Comparison of ENCODE assay signal across 7 cellular contexts in genomic region chr14:106004937-106005795, GRCh38.
DNase-seq lines count a peak whose midpoint lies in the region; ATAC-seq and FAIRE-seq lines count a peak whose summit lies in the region.
"Not testable (repeated sequence)": the region's sequence is repeated elsewhere in the genome, so short reads cannot be mapped to it uniquely, and the experiment has no call there.

No MANE protein-coding gene starts in this region.

- not testable (repeated sequence) for H3K9me3 Mint-ChIP-seq in T-cell; activated CD4-positive, alpha-beta T cell treated with anti-CD3 and anti-CD28 coated beads, Interleukin-2, amount 10 ng/mL, durations not matched to agents 7 days and 5 days; activated T-cell treated with anti-CD3 and anti-CD28 coated beads, Interleukin-2, amount 50 U/mL, for 72 hours; activated naive CD8-positive, alpha-beta T cell treated with anti-CD3 and anti-CD28 coated beads, Interleukin-2, amount 50 U/mL, for 24 hours

- not testable (repeated sequence) for H3K27me3 Mint-ChIP-seq in T-cell; activated CD4-positive, alpha-beta T cell treated with anti-CD3 and anti-CD28 coated beads, Interleukin-2, amount 10 ng/mL, durations not matched to agents 7 days and 5 days; activated T-cell treated with anti-CD3 and anti-CD28 coated beads, Interleukin-2, amount 50 U/mL, for 72 hours (ENCODE audit: low read depth); activated naive CD8-positive, alpha-beta T cell treated with anti-CD3 and anti-CD28 coated beads, Interleukin-2, amount 50 U/mL, for 24 hours

- POLR2A ChIA-PET in T-cell (lab: Charles Lee), result interaction anchor here in 1 of 2 donors (0.6 kb wide), 1 partner anchor 19 kb away, joined by 6 read pairs; no protein-coding TSS in a partner anchor
- POLR2A ChIA-PET in activated CD4-positive, alpha-beta T cell treated with anti-CD3 and anti-CD28 coated beads, Interleukin-2, amount 10 ng/mL, durations not matched to agents 7 days and 5 days (lab: Charles Lee), result interaction anchor here (1.5 kb wide), 1 partner anchor 16 kb away, joined by 6 read pairs; no protein-coding TSS in a partner anchor

- peak; percentile 73 for FAIRE-seq in GM19239 (lab: Jason Lieb, UNC)
- not testable (repeated sequence) for FAIRE-seq in small intestine (lab: Jason Lieb, UNC)

- peaks cover 27 to 50% (median 44%) of the 10 kb centered on the region in 3 donors for H3K4me1 Mint-ChIP-seq in T-cell
- H3K4me1 Mint-ChIP-seq in activated CD4-positive, alpha-beta T cell treated with anti-CD3 and anti-CD28 coated beads, Interleukin-2, amount 10 ng/mL, durations not matched to agents 7 days and 5 days, result peaks cover 47% of the 10 kb centered on the region
- H3K4me1 Mint-ChIP-seq in activated T-cell treated with anti-CD3 and anti-CD28 coated beads, Interleukin-2, amount 50 U/mL, for 72 hours (ENCODE audit: low read depth), result peaks cover 72% of the 10 kb centered on the region
- H3K4me1 Mint-ChIP-seq in activated naive CD8-positive, alpha-beta T cell treated with anti-CD3 and anti-CD28 coated beads, Interleukin-2, amount 50 U/mL, for 24 hours, result peaks cover 69% of the 10 kb centered on the region

- not testable (repeated sequence) for H3K4me3 ChIP-seq in small intestine (ENCODE audit: low read depth in 1 of 2, low read length in 2 of 2)

- not testable (repeated sequence) for H3K36me3 ChIP-seq in small intestine (ENCODE audit: control insufficient read depth in 2 of 2, insufficient read depth in 2 of 2, low read length in 2 of 2)

- DNase-seq in GM19239 (ENCODE audit: insufficient read length, low spot score), result not testable (repeated sequence)
- DNase-seq in T-cell, result peak; percentile 50 to 84 (median 71)
- peak; percentile 83 for DNase-seq in activated CD4-positive, alpha-beta T cell treated with anti-CD3 and anti-CD28 coated beads, Interleukin-2, amount 10 ng/mL, durations not matched to agents 7 days and 5 days
- DNase-seq in activated T-cell treated with anti-CD3 and anti-CD28 coated beads, Interleukin-2, amount 50 U/mL, for 72 hours, result peak; percentile 69 to 75
- DNase-seq in activated naive CD8-positive, alpha-beta T cell treated with anti-CD3 and anti-CD28 coated beads, Interleukin-2, amount 50 U/mL, for 24 hours, result peak; percentile 68
- DNase-seq in small intestine, result peak; percentile 63
- DNase-seq in stimulated activated CD8-positive, alpha-beta memory T cell treated with anti-CD3 and anti-CD28 coated beads, Interleukin-12 subunit alpha, Interleukin-12 subunit beta, amount 100 ng/mL, for 4 hours (ENCODE audit: low read depth), result peak; percentile 53

- H3K27me3 ChIP-seq in small intestine (ENCODE audit: control insufficient read depth in 2 of 2, insufficient read depth in 2 of 2, low read length in 2 of 2), result not testable (repeated sequence)

- H3K36me3 Mint-ChIP-seq in T-cell; activated CD4-positive, alpha-beta T cell treated with anti-CD3 and anti-CD28 coated beads, Interleukin-2, amount 10 ng/mL, durations not matched to agents 7 days and 5 days (ENCODE audit: low read depth); activated T-cell treated with anti-CD3 and anti-CD28 coated beads, Interleukin-2, amount 50 U/mL, for 72 hours (ENCODE audit: insufficient read depth in 2 of 2); activated naive CD8-positive, alpha-beta T cell treated with anti-CD3 and anti-CD28 coated beads, Interleukin-2, amount 50 U/mL, for 24 hours (ENCODE audit: low read depth): not testable (repeated sequence)

- not testable (repeated sequence) for H3K9me3 ChIP-seq in small intestine (ENCODE audit: control insufficient read depth, low read depth)

- WGBS in small intestine, 3 donors, result 48 to 68% (median 52%) methylated on average over 10 of the region's 10 CpGs

- H3K27ac ChIP-seq in small intestine (ENCODE audit: low read depth in 1 of 2, low read length in 1 of 2), result peak overlapping the region; percentile 55 to 57

- not testable (repeated sequence) for H3K4me1 ChIP-seq in small intestine (ENCODE audit: control insufficient read depth in 2 of 2, insufficient read depth in 1 of 2, low read depth in 1 of 2, low read length in 1 of 2)

- H3K27ac Mint-ChIP-seq in T-cell, result peak overlapping the region; percentile 88 to 91
- H3K27ac Mint-ChIP-seq in activated CD4-positive, alpha-beta T cell treated with anti-CD3 and anti-CD28 coated beads, Interleukin-2, amount 10 ng/mL, durations not matched to agents 7 days and 5 days, result peak overlapping the region; percentile 93
- H3K27ac Mint-ChIP-seq in activated T-cell treated with anti-CD3 and anti-CD28 coated beads, Interleukin-2, amount 50 U/mL, for 72 hours, result peak overlapping the region; percentile 94
- peak overlapping the region; percentile 96 for H3K27ac Mint-ChIP-seq in activated naive CD8-positive, alpha-beta T cell treated with anti-CD3 and anti-CD28 coated beads, Interleukin-2, amount 50 U/mL, for 24 hours

- peak overlapping the region; percentile 45 to 80 (median 69) for H3K4me3 Mint-ChIP-seq in T-cell
- H3K4me3 Mint-ChIP-seq in activated CD4-positive, alpha-beta T cell treated with anti-CD3 and anti-CD28 coated beads, Interleukin-2, amount 10 ng/mL, durations not matched to agents 7 days and 5 days, result peak overlapping the region; percentile 52
- H3K4me3 Mint-ChIP-seq in activated T-cell treated with anti-CD3 and anti-CD28 coated beads, Interleukin-2, amount 50 U/mL, for 72 hours, result peak overlapping the region; percentile 91
- peak overlapping the region; percentile 87 for H3K4me3 Mint-ChIP-seq in activated naive CD8-positive, alpha-beta T cell treated with anti-CD3 and anti-CD28 coated beads, Interleukin-2, amount 50 U/mL, for 24 hours

- ATAC-seq in T-cell (replicated peaks in 1 of 4), result peak; percentile 77 to 81 (median 78)
- peak; percentile 82 to 83 for ATAC-seq in activated T-cell treated with anti-CD3 and anti-CD28 coated beads, Interleukin-2, amount 50 U/mL, for 72 hours (replicated peaks in 1 of 2)
- ATAC-seq in activated naive CD8-positive, alpha-beta T cell treated with anti-CD3 and anti-CD28 coated beads, Interleukin-2, amount 50 U/mL, for 24 hours, result peak; percentile 92

- CTCF ChIA-PET in T-cell (lab: Charles Lee), result interaction anchor here (0.8 to 1.9 kb wide), 5 partner anchors 19 to 61 kb away, joined by 3 to 6 read pairs (median 3); no protein-coding TSS in a partner anchor
- CTCF ChIA-PET in activated CD4-positive, alpha-beta T cell treated with anti-CD3 and anti-CD28 coated beads, Interleukin-2, amount 10 ng/mL, durations not matched to agents 7 days and 5 days (lab: Charles Lee), result interaction anchor here (0.7 to 1.2 kb wide), 4 partner anchors 30 to 143 kb away, joined by 3 to 5 read pairs (median 3); no protein-coding TSS in a partner anchor
